In the genomic region with DNA sequence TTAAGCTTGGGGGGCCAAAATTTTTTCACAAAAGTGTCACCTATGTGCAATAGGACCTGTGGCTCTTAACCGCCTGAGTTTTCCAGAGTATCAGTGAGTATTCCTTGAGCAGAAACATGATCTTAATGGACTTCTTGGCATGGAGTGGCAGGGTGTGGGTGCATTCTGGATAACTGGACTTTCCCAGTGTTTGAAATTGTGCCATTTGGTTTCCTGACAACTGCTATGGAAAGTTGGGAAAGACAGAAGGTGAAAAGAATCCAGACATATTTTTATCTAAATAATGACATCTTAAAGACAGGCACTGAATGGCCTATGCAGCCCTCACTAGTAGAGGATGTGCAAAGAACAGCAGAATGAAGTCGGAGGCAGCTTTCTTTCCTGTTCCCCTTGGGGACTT, we compare ENCODE assay signal across 22 cellular contexts. TPM values are rescaled to one million over a fixed set of nuclear protein-coding genes. Genes with fewer than 3 reads are reported as not detected.
"Had no signal": no experiment of that assay in that cellular context is flagged by ENCODE, and none has a peak within 500 bp of the region (broad histone marks: within the 10 kb centered on the region; RNA-seq: fewer than 3 reads in every experiment).

No MANE protein-coding gene starts in this region.

- H3K27me3 ChIP-seq: brain microvascular endothelial cell, cardiac muscle cell had no signal

- H3K4me2 ChIP-seq: PC-9 had no signal

- H3K36me3 Mint-ChIP-seq: activated CD8-positive, alpha-beta memory T cell treated with anti-CD3 and anti-CD28 coated beads, Interleukin-2, amount 10 ng/mL, durations not matched to agents 7 days and 5 days; WTC11 had no signal

- DNase-seq: activated CD4-positive, alpha-beta T cell treated with anti-CD3 and anti-CD28 coated beads for 48 hours; activated CD4-positive, alpha-beta T cell treated with anti-CD3 and anti-CD28 coated beads, Interleukin-2, amount 50 U/mL, for 4 hours; activated CD4-positive, CD25-positive, alpha-beta regulatory T cell treated with anti-CD3 and anti-CD28 coated beads, Interleukin-2, amount 50 U/mL, for 72 hours; activated CD8-positive, alpha-beta memory T cell treated with anti-CD3 and anti-CD28 coated beads, Interleukin-2, amount 10 ng/mL, durations not matched to agents 7 days and 5 days; activated gamma-delta T cell; activated naive CD4-positive, alpha-beta T cell treated with anti-CD3 and anti-CD28 coated beads for 36 hours; activated naive CD8-positive, alpha-beta T cell treated with anti-CD3 and anti-CD28 coated beads for 36 hours; activated T-cell treated with anti-CD3 and anti-CD28 coated beads, Interleukin-2, amount 50 U/mL, for 48 hours; brain microvascular endothelial cell; NCI-H1105 treated with DMSO at 0.1 percent for 48 hours; NCI-H1436 treated with DMSO at 0.1 percent for 48 hours; NCI-H187; NCI-H2081 treated with DMSO at 0.1 percent for 48 hours; NCI-H2171 treated with DMSO at 0.1 percent for 48 hours; NCI-H524; PC-9; SIG-M5; T-helper 17 cell; T-helper 9 cell had no signal

- H3K4me3 Mint-ChIP-seq: activated CD8-positive, alpha-beta memory T cell treated with anti-CD3 and anti-CD28 coated beads, Interleukin-2, amount 10 ng/mL, durations not matched to agents 7 days and 5 days; activated naive CD4-positive, alpha-beta T cell treated with anti-CD3 and anti-CD28 coated beads for 36 hours; activated naive CD8-positive, alpha-beta T cell treated with anti-CD3 and anti-CD28 coated beads for 36 hours; activated T-helper 17 cell treated with anti-CD3 and anti-CD28 coated beads, Interleukin-2, amount 50 U/mL, for 72 hours; T-helper 17 cell; WTC11 had no signal

- H3K27ac Mint-ChIP-seq: activated CD8-positive, alpha-beta memory T cell treated with anti-CD3 and anti-CD28 coated beads, Interleukin-2, amount 10 ng/mL, durations not matched to agents 7 days and 5 days; activated naive CD4-positive, alpha-beta T cell treated with anti-CD3 and anti-CD28 coated beads for 36 hours; activated naive CD8-positive, alpha-beta T cell treated with anti-CD3 and anti-CD28 coated beads for 36 hours; activated T-helper 17 cell treated with anti-CD3 and anti-CD28 coated beads, Interleukin-2, amount 50 U/mL, for 72 hours; T-helper 17 cell; WTC11 had no signal

- H3K9me3 Mint-ChIP-seq: activated T-helper 17 cell treated with anti-CD3 and anti-CD28 coated beads, Interleukin-2, amount 50 U/mL, for 72 hours had no signal

- H2AFZ ChIP-seq: PC-9 had no signal

- H3K4me3 ChIP-seq: cardiac muscle cell, PC-9 had no signal

- H3K36me3 ChIP-seq: brain microvascular endothelial cell, cardiac muscle cell had no signal

- ATAC-seq: activated CD8-positive, alpha-beta memory T cell treated with anti-CD3 and anti-CD28 coated beads, Interleukin-2, amount 10 ng/mL, durations not matched to agents 7 days and 5 days; activated T-helper 17 cell treated with anti-CD3 and anti-CD28 coated beads, Interleukin-2, amount 50 U/mL, for 72 hours; T-helper 17 cell; WTC11 had no signal

- H3K27me3 Mint-ChIP-seq: activated naive CD8-positive, alpha-beta T cell treated with anti-CD3 and anti-CD28 coated beads for 36 hours; activated T-helper 17 cell treated with anti-CD3 and anti-CD28 coated beads, Interleukin-2, amount 50 U/mL, for 72 hours; T-helper 17 cell had no signal

- H3K4me1 Mint-ChIP-seq: activated CD8-positive, alpha-beta memory T cell treated with anti-CD3 and anti-CD28 coated beads, Interleukin-2, amount 10 ng/mL, durations not matched to agents 7 days and 5 days had no signal

- H3K27ac ChIP-seq: brain microvascular endothelial cell, cardiac muscle cell, PC-9 had no signal

RNA-seq across cellular contexts. Expression of gene ADTRP, which starts 34.3 kb away (rescaled TPM):
- total RNA-seq: cardiac muscle cell had no signal
- polyA plus RNA-seq: cardiac muscle cell had no signal
